Comparison of ENCODE assay signal across 16 cellular contexts in the genomic region with DNA sequence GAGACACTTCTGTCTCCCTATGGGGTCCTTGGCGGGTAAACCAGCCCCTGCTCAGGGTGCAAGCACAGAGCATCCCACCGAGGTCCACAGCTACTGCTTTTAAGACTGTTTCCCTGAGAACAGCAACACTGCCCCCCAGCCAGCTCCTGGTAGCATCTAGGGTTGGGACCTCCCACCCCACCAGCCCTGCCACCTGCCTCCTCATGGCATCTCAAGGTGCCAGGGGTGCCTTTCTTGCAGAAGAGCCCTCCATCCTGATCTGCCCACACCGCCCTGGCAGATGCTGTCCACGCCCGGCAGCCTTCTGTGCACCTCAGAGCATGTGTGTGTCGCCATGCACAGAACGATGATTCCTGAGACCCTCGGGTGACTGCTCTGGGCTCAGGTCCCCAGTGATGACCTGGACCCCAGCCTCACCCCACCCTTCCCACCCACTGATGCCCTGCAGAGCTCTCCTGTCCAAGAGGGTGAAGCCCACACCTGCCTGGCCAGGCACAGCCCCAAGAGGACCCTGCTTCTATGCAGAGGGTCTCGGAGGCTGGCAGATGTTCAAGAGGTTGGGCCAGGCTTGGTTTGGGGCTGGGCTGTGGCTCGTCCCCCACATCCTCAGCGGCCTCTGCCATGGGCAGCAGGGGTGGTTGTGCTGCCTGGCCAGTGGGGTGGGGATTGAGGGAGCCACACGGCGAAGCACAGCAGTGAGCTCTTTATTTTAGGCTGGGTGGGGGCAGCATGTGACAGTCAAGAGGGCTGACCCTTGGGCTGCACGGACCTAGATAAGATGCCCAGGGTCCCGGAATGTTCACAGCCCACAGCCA.
DNase-seq lines count a peak whose midpoint lies in the region; ATAC-seq and TF ChIP-seq lines count a peak whose summit lies in the region.
"Had no signal": no experiment of that assay in that cellular context is flagged by ENCODE, and none has a peak within 500 bp of the region (broad histone marks: within the 10 kb centered on the region; RNA-seq: fewer than 3 reads in every experiment).

No MANE protein-coding gene starts in this region.

- H3K4me1 Mint-ChIP-seq in stimulated activated naive CD8-positive, alpha-beta T cell treated with anti-CD3 and anti-CD28 coated beads, Interleukin-15, amount 100 ng/mL, for 72 hours = peaks cover 22% of the 10 kb centered on the region
- H3K4me1 Mint-ChIP-seq: mesothelial cell of epicardium had no signal

- no peaks in the 10 kb centered on the region for H4K20me1 ChIP-seq in OCI-LY1 (ENCODE audit: insufficient read depth, low read length)

- H3K4me3 ChIP-seq in OCI-LY1 (ENCODE audit: low read depth, low read length, poor library complexity, severe bottlenecking) = peak overlapping the region; percentile 37
- H3K4me3 ChIP-seq in fibroblast of mammary gland (ENCODE audit: control insufficient read depth, low read depth, low read length) = peak overlapping the region; percentile 33

- no peaks in the 10 kb centered on the region for H3K9me3 ChIP-seq in OCI-LY1 (ENCODE audit: low read length)
- H3K9me3 ChIP-seq: breast epithelium, Caco-2, esophagus squamous epithelium, heart left ventricle had no signal

- H3K27ac ChIP-seq in OCI-LY1 (ENCODE audit: low read depth, low read length, poor library complexity, severe bottlenecking) (no peak overlapping the region), substantia nigra (ENCODE audit: low read depth, low read length, poor library complexity, severe bottlenecking) (peak overlapping the region; percentile 59)
- H3K27ac ChIP-seq: breast epithelium, esophagus squamous epithelium, heart left ventricle had no signal

- H3K9me2 ChIP-seq in OCI-LY1 (ENCODE audit: low read depth, low read length) = no peaks in the 10 kb centered on the region

- H3K4me3 Mint-ChIP-seq in stimulated activated naive CD8-positive, alpha-beta T cell treated with anti-CD3 and anti-CD28 coated beads, Interleukin-15, amount 100 ng/mL, for 72 hours = peak overlapping the region; percentile 52 to 71
- H3K4me3 Mint-ChIP-seq: activated CD8-positive, alpha-beta T cell treated with anti-CD3 and anti-CD28 coated beads for 36 hours; activated T-helper 1 cell treated with anti-CD3 and anti-CD28 coated beads, Interleukin-12 subunit alpha, Interleukin-12 subunit beta, Interleukin-2, Interleukin-4 antibody, amounts not matched to agents 30 ng/mL and 10 ng/mL and 1 ng/mL, durations not matched to agents 14 hours and 24 hours and 36 hours; mesothelial cell of epicardium had no signal

- no peaks in the 10 kb centered on the region for H3K36me3 ChIP-seq in OCI-LY1 (ENCODE audit: insufficient read depth, low read length)
- H3K36me3 ChIP-seq: breast epithelium had no signal

- H3K79me2 ChIP-seq in OCI-LY1 (ENCODE audit: insufficient read depth, low read length) = no peaks in the 10 kb centered on the region

- peak overlapping the region; percentile 66 for H3K4me2 ChIP-seq in OCI-LY1 (ENCODE audit: low read length)

- H3K27me3 Mint-ChIP-seq in stimulated activated naive CD8-positive, alpha-beta T cell treated with anti-CD3 and anti-CD28 coated beads, Interleukin-15, amount 100 ng/mL, for 72 hours = no peaks in the 10 kb centered on the region
- H3K27me3 Mint-ChIP-seq: activated CD8-positive, alpha-beta T cell treated with anti-CD3 and anti-CD28 coated beads for 36 hours had no signal

- no peaks in the 10 kb centered on the region for H3F3A ChIP-seq in OCI-LY1 (ENCODE audit: insufficient read depth, low read length)

- ATAC-seq in stimulated activated naive CD8-positive, alpha-beta T cell treated with anti-CD3 and anti-CD28 coated beads, Interleukin-15, amount 100 ng/mL, for 72 hours = no peak
- ATAC-seq in stimulated activated naive CD8-positive, alpha-beta T cell treated with anti-CD3 and anti-CD28 coated beads, Interleukin-15, Interleukin-2, amounts not matched to agents 100 U/mL and 50 U/mL, for 24 hours = no peak
- no peak for ATAC-seq in GM21576 (IDR thresholded peaks at IDR 0.05; ENCODE audit: unreplicated experiment)

- H3K27ac Mint-ChIP-seq in stimulated activated naive CD8-positive, alpha-beta T cell treated with anti-CD3 and anti-CD28 coated beads, Interleukin-15, amount 100 ng/mL, for 72 hours = no peak overlapping the region
- H3K27ac Mint-ChIP-seq: activated CD8-positive, alpha-beta T cell treated with anti-CD3 and anti-CD28 coated beads for 36 hours; activated T-helper 1 cell treated with anti-CD3 and anti-CD28 coated beads, Interleukin-12 subunit alpha, Interleukin-12 subunit beta, Interleukin-2, Interleukin-4 antibody, amounts not matched to agents 30 ng/mL and 10 ng/mL and 1 ng/mL, durations not matched to agents 14 hours and 24 hours and 36 hours; mesothelial cell of epicardium had no signal

- H2AFZ ChIP-seq in OCI-LY1 (ENCODE audit: low read length) = no peak overlapping the region

- no peaks in the 10 kb centered on the region for H3K9me3 Mint-ChIP-seq in stimulated activated naive CD8-positive, alpha-beta T cell treated with anti-CD3 and anti-CD28 coated beads, Interleukin-15, amount 100 ng/mL, for 72 hours
- H3K9me3 Mint-ChIP-seq: activated CD8-positive, alpha-beta T cell treated with anti-CD3 and anti-CD28 coated beads for 36 hours; activated T-helper 1 cell treated with anti-CD3 and anti-CD28 coated beads, Interleukin-12 subunit alpha, Interleukin-12 subunit beta, Interleukin-2, Interleukin-4 antibody, amounts not matched to agents 30 ng/mL and 10 ng/mL and 1 ng/mL, durations not matched to agents 14 hours and 24 hours and 36 hours; mesothelial cell of epicardium had no signal

- peaks cover 15% of the 10 kb centered on the region for H3K4me1 ChIP-seq in OCI-LY1 (ENCODE audit: insufficient read depth, low read length, severe bottlenecking)
- H3K4me1 ChIP-seq: breast epithelium, Caco-2 had no signal

- no peak for TF ChIP-seq CTCF in OCI-LY1 (IDR thresholded peaks at IDR 0.05; ENCODE audit: low read length)
- no peak for TF ChIP-seq CTCF in fibroblast of mammary gland (conservative IDR thresholded peaks at IDR 0.05; ENCODE audit: control insufficient read depth, insufficient read depth, low read depth, low read length)

- H3K27me3 ChIP-seq in OCI-LY1 (ENCODE audit: insufficient read depth, low read length) = 0 out of 2 replicates have a peak, but pooled peaks cover 5% of the 10 kb centered on the region
- H3K27me3 ChIP-seq: breast epithelium, heart left ventricle had no signal

- peak overlapping the region; percentile 52; the same call in 1 of the 2 replicates for H3K9ac ChIP-seq in OCI-LY1 (ENCODE audit: low read length)

- DNase-seq in stimulated activated naive CD8-positive, alpha-beta T cell treated with anti-CD3 and anti-CD28 coated beads, Interleukin-15, amount 100 ng/mL, for 72 hours = no peak
- DNase-seq in stimulated activated naive CD8-positive, alpha-beta T cell treated with anti-CD3 and anti-CD28 coated beads, Interleukin-15, Interleukin-2, amounts not matched to agents 100 U/mL and 50 U/mL, for 24 hours = no peak
- DNase-seq in fibroblast of mammary gland (ENCODE audit: low read depth) (no peak), substantia nigra (lab: John Stamatoyannopoulos, UW) (no peak), HCEC 1CT (no peak), DMS114 treated with DMSO at 0.1 percent for 48 hours (lab: John Stamatoyannopoulos, UW; ENCODE audit: unreplicated experiment) (no peak)
- DNase-seq: esophagus squamous epithelium, NCI-H1436 treated with DMSO at 0.1 percent for 48 hours had no signal
